Comparison of ENCODE assay signal across 8 cellular contexts in genomic region chr1:62833529-62833928, GRCh38.
"Had no signal": no experiment of that assay in that cellular context is flagged by ENCODE, and none has a peak within 500 bp of the region (broad histone marks: within the 10 kb centered on the region; RNA-seq: fewer than 3 reads in every experiment).

No MANE protein-coding gene starts in this region.

- ATAC-seq: GM23338 had no signal

- H3K27me3 Mint-ChIP-seq: IgD-negative memory B cell had no signal

- H3K4me3 ChIP-seq: GM23338 had no signal

- DNase-seq: H9, HCEC 1CT, KBM-7 had no signal

- H3K4me3 Mint-ChIP-seq: GM23338, H9, IgD-negative memory B cell had no signal

- H3K9me3 Mint-ChIP-seq: GM23338, H9, IgD-negative memory B cell had no signal

- H3K27ac Mint-ChIP-seq: GM23338, H9, IgD-negative memory B cell had no signal

- FAIRE-seq: H1, H54, HTR-8/SVneo had no signal
